ENCODE assay signal across 1 cellular context in the genomic region with DNA sequence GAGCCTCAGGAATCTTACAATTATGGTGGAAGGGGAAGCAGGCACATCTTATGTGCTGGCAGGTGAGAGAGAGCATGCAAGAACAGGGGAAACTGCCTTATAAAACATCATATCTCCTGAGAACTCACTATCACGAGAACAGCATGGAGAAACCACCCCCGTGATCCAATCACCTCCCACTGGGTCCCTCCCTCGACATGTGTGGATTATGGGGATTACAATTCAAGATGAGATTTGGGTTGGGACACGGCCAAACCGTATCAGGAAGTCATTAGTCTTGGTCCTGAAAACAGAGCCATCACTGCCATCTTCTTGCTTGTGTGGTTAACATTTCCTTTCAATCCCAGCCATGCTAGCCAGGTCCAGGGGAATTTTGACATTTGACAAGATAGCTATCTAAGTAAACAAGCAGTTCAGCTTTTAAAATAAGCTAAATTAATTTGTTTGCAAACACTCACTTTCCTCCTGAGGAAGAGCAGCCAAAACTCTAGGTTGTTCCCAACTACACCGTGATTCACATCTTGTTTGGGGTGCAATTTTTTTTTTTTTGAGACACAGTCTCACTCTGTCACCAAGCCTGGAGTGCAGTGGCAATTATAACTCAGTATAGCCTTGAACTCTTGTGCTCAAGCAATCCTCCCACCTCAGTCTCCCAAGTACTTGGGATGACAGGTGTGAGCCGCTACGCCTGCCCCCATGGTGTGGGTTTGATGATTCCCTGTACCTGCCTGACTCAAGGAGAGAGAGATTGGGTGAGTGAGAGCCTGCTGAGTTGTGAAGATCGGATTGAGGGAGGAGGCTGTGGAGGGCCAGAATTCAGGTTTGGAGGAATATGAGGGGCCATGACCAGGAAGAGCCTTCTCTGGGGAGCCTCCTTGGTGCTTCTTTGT.
TF ChIP-seq lines count a peak whose summit lies in the region.

No MANE protein-coding gene starts in this region.

TF ChIP-seq in HEK293, 187 proteins besides CTCF, POLR2A, EP300 and RAD21 (continued from another document):
- peak; percentile 48 for TF ChIP-seq PRDM10 (tag by site-specific recombination; IDR thresholded peaks at IDR 0.05)
- no peak for TF ChIP-seq ZNF791 (tag by site-specific recombination; IDR thresholded peaks at IDR 0.05)
